1 cellular context compared by ENCODE assay signal in genomic region chr20:43452404-43453126, GRCh38.
TF ChIP-seq lines count a peak whose summit lies in the region.

No MANE protein-coding gene starts in this region.

TF ChIP-seq in HepG2, 621 proteins besides CTCF, POLR2A, EP300 and RAD21 (continued from another document and continues in another):
- TF ChIP-seq CENPBD1 (CRISPR knock-in tag; IDR thresholded peaks at IDR 0.05; ENCODE audit: borderline replicate concordance, low read depth) (no peak), ZSCAN22 (CRISPR knock-in tag; IDR thresholded peaks at IDR 0.05) (no peak), ZNF556 (CRISPR knock-in tag; IDR thresholded peaks at IDR 0.05; ENCODE audit: borderline replicate concordance) (no peak), ATF7 (IDR thresholded peaks at IDR 0.05) (no peak), ATF7 (CRISPR knock-in tag; IDR thresholded peaks at IDR 0.05) (no peak), MYNN (CRISPR knock-in tag; IDR thresholded peaks at IDR 0.05; ENCODE audit: low read depth) (no peak), ATF3 (CRISPR knock-in tag; IDR thresholded peaks at IDR 0.05) (no peak), ZNF567 (CRISPR knock-in tag; IDR thresholded peaks at IDR 0.05; ENCODE audit: borderline replicate concordance) (no peak), FOXJ3 (CRISPR knock-in tag; IDR thresholded peaks at IDR 0.05; ENCODE audit: borderline replicate concordance) (no peak), ZMYM3 (CRISPR knock-in tag; IDR thresholded peaks at IDR 0.05) (peak; percentile 56; the same call in 1 of the 2 replicates), ZNF430 (CRISPR knock-in tag; IDR thresholded peaks at IDR 0.05) (0 out of 2 replicates have a peak, but pooled peaks have one; percentile 33), ZNF543 (CRISPR knock-in tag; IDR thresholded peaks at IDR 0.05) (no peak), KDM1A (CRISPR knock-in tag; IDR thresholded peaks at IDR 0.05) (no peak), MXD4 (CRISPR knock-in tag; IDR thresholded peaks at IDR 0.05) (no peak), KLF6 (CRISPR knock-in tag; IDR thresholded peaks at IDR 0.05) (no peak), ZNF468 (CRISPR knock-in tag; IDR thresholded peaks at IDR 0.05) (no peak), ZNF652 (CRISPR knock-in tag; IDR thresholded peaks at IDR 0.05; ENCODE audit: borderline replicate concordance, low read depth) (peak; percentile 94), ETS1 (CRISPR knock-in tag; IDR thresholded peaks at IDR 0.05) (no peak), ZNF17 (CRISPR knock-in tag; IDR thresholded peaks at IDR 0.05) (no peak), MXI1 (IDR thresholded peaks at IDR 0.05; ENCODE audit: borderline replicate concordance, low read depth, low read length) (no peak), ZFP36 (IDR thresholded peaks at IDR 0.05; ENCODE audit: borderline replicate concordance, low read depth, low read length, partially characterized antibody) (no peak), ZNF124 (CRISPR knock-in tag; IDR thresholded peaks at IDR 0.05) (no peak), ZNF710 (CRISPR knock-in tag; IDR thresholded peaks at IDR 0.05; ENCODE audit: borderline replicate concordance) (no peak), BCLAF1 (IDR thresholded peaks at IDR 0.05) (no peak), HOXA9 (CRISPR knock-in tag; IDR thresholded peaks at IDR 0.05; ENCODE audit: borderline replicate concordance) (no peak), MZF1 (CRISPR knock-in tag; IDR thresholded peaks at IDR 0.05; ENCODE audit: borderline replicate concordance) (0 out of 2 replicates have a peak, but pooled peaks have one; percentile 32), ASH2L (IDR thresholded peaks at IDR 0.05; ENCODE audit: insufficient read length, low read depth, low read length) (no peak), ZIK1 (CRISPR knock-in tag; IDR thresholded peaks at IDR 0.05; ENCODE audit: borderline replicate concordance, low read depth) (no peak), ZNF333 (CRISPR knock-in tag; IDR thresholded peaks at IDR 0.05; ENCODE audit: borderline replicate concordance) (no peak), ZC3H4 (CRISPR knock-in tag; IDR thresholded peaks at IDR 0.05; ENCODE audit: borderline replicate concordance) (no peak), SKIL (CRISPR knock-in tag; IDR thresholded peaks at IDR 0.05; ENCODE audit: borderline replicate concordance) (0 out of 2 replicates have a peak, but pooled peaks have one; percentile 44), MAF1 (CRISPR knock-in tag; IDR thresholded peaks at IDR 0.05; ENCODE audit: borderline replicate concordance) (no peak), SRSF4 (IDR thresholded peaks at IDR 0.05; ENCODE audit: low read depth, low read length, poor library complexity, severe bottlenecking) (no peak), RARA (CRISPR knock-in tag; IDR thresholded peaks at IDR 0.05) (peak; percentile 92), CREM (IDR thresholded peaks at IDR 0.05) (no peak), CREM (CRISPR knock-in tag; IDR thresholded peaks at IDR 0.05) (no peak), KAT2B (IDR thresholded peaks at IDR 0.05; ENCODE audit: borderline replicate concordance, low read depth, low read length) (no peak), ZNF597 (CRISPR knock-in tag; IDR thresholded peaks at IDR 0.05) (no peak), ZFP36L2 (CRISPR knock-in tag; IDR thresholded peaks at IDR 0.05) (no peak), ZNF788 (CRISPR knock-in tag; IDR thresholded peaks at IDR 0.05; ENCODE audit: borderline replicate concordance) (no peak), ZNF235 (CRISPR knock-in tag; IDR thresholded peaks at IDR 0.05; ENCODE audit: borderline replicate concordance) (no peak), ZFYVE20 (CRISPR knock-in tag; IDR thresholded peaks at IDR 0.05; ENCODE audit: borderline replicate concordance, low read depth) (no peak), HOXA5 (CRISPR knock-in tag; IDR thresholded peaks at IDR 0.05) (no peak; the same call in 1 of the 2 replicates), ZNF34 (CRISPR knock-in tag; IDR thresholded peaks at IDR 0.05; ENCODE audit: borderline replicate concordance) (no peak), MAX (IDR thresholded peaks at IDR 0.05) (no peak), MTERF4 (CRISPR knock-in tag; IDR thresholded peaks at IDR 0.05) (no peak), RBM22 (optimal IDR thresholded peaks at IDR 0.05; ENCODE audit: low read length) (no peak), ZFAT (CRISPR knock-in tag; conservative IDR thresholded peaks at IDR 0.05) (no peak), ZBTB4 (CRISPR knock-in tag; IDR thresholded peaks at IDR 0.05; ENCODE audit: borderline replicate concordance) (no peak), MLLT10 (CRISPR knock-in tag; IDR thresholded peaks at IDR 0.05) (no peak), MIXL1 (CRISPR knock-in tag; IDR thresholded peaks at IDR 0.05) (peak; percentile 70), ZBTB38 (CRISPR knock-in tag; IDR thresholded peaks at IDR 0.05) (no peak), DDIT3 (CRISPR knock-in tag; IDR thresholded peaks at IDR 0.05) (no peak), ZNF572 (CRISPR knock-in tag; IDR thresholded peaks at IDR 0.05) (no peak), ZZZ3 (CRISPR knock-in tag; IDR thresholded peaks at IDR 0.05; ENCODE audit: borderline replicate concordance) (no peak), TFDP2 (CRISPR knock-in tag; IDR thresholded peaks at IDR 0.05) (no peak), ZNF629 (CRISPR knock-in tag; conservative IDR thresholded peaks at IDR 0.05) (no peak), MTA1 (CRISPR knock-in tag; IDR thresholded peaks at IDR 0.05; ENCODE audit: borderline replicate concordance) (no peak)
